Comparison of ENCODE assay signal across 8 cellular contexts in the genomic region with DNA sequence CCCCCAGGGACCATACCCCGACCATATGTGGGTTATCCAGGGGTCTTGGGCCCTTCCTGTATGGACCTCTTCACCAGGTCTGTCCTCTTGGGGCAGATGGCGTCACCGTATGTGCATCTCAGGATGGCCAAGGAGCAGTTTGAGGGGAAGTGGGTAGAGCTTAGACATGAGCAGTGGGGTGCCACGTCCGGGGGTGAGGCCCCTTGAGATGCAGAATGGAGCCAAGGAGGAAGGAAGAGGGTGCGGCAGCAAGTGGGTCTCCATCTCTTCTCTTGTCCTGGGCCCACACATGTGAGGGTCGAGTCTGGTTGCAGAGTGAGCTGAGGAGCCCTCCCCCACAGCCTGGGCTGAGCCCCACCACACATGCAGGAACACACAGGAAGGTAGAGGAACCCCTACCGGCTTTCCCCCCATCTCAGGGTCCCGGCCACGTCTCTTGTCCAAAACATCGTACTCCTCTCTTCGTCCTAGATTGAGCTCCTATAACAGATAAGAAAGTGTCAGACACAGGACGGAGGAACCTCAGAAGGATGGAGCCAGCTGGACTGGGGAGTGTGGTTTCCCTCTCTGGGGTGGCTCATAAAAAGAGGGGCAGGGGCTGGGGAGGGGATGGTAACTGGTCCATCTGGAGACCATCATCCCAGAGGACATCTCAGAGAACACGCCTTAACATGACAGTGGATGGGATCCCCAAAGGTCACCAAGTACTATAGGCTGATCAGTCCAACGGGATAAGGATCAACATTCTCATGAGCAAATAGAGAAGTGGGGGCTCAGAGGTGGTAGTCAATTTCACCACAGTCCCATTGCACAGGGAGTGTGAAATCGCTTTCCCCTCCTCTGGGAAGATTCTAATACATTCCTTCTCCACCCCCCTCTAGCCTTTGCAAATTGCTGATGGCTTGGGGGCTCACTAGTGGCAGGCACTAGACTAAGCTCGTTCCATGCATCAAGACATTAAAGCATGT.
A peak's percentile ranks its signal among the peaks of the same experiment; 100 is the strongest.
DNase-seq lines count a peak whose midpoint lies in the region; ATAC-seq, FAIRE-seq and TF ChIP-seq lines count a peak whose summit lies in the region.

No MANE protein-coding gene starts in this region.

- no peaks in the 10 kb centered on the region for H3K9me3 ChIP-seq in CD8-positive, alpha-beta T cell (ENCODE audit: low read length)
- no peaks in the 10 kb centered on the region for H3K9me3 ChIP-seq in Karpas-422 (ENCODE audit: low read length)
- H3K9me3 ChIP-seq in GM12878 (replicated peaks; ENCODE audit: control insufficient read depth, insufficient read depth, low read length) = no peaks in the 10 kb centered on the region; the same call in 2 of the 3 replicates
- no peaks in the 10 kb centered on the region for H3K9me3 ChIP-seq in naive thymus-derived CD4-positive, alpha-beta T cell (ENCODE audit: control insufficient read depth in 2 of 3, low read length in 3 of 3)
- H3K9me3 ChIP-seq in kidney (ENCODE audit: control insufficient read depth in 1 of 2, low read length in 2 of 2) = no peaks in the 10 kb centered on the region

- H3K9me3 Mint-ChIP-seq in CD8-positive, alpha-beta T cell = no peaks in the 10 kb centered on the region
- H3K9me3 Mint-ChIP-seq in naive thymus-derived CD4-positive, alpha-beta T cell = no peaks in the 10 kb centered on the region

- H4K20me1 ChIP-seq in Karpas-422 (ENCODE audit: insufficient read depth, low read depth, low read length) = no peaks in the 10 kb centered on the region
- no peaks in the 10 kb centered on the region for H4K20me1 ChIP-seq in GM12878 (ENCODE audit: control insufficient read depth, insufficient read depth)

- RAD21 ChIA-PET in GM12878 (lab: Charles Lee; ENCODE audit: unreplicated experiment) = interaction anchor here (0.6 to 2.0 kb wide), 8 partner anchors 13 to 377 kb away, joined by 3 to 10 read pairs (median 4); no protein-coding TSS in a partner anchor

- no TSS peak for BruUV-seq in GM12878 (replicated peaks; lab: Mats Ljungman, UMichigan)

- H3K9me2 ChIP-seq in Karpas-422 (replicated peaks; ENCODE audit: insufficient read depth, low read length) = no peaks in the 10 kb centered on the region

- no peak for TF ChIP-seq EP300 in GM12878 (IDR thresholded peaks at IDR 0.05; ENCODE audit: borderline replicate concordance in 1 of 2, control insufficient read depth in 1 of 2, low read depth in 2 of 2, low read length in 2 of 2)

- H3K79me2 ChIP-seq in Karpas-422 (ENCODE audit: low read length) (peaks cover 35% of the 10 kb centered on the region), GM12878 (ENCODE audit: control insufficient read depth, insufficient read depth, low read length) (no peaks in the 10 kb centered on the region)

- intact Hi-C loops in CD8-positive, alpha-beta T cell (cut with DNase I, micrococcal nuclease) = loop anchor here in 1 of 2 experiments (2.0 to 5.0 kb wide), 2 partner anchors 216 to 372 kb away; a partner anchor contains a TSS
- intact Hi-C loops in GM12878 (cut with micrococcal nuclease; ENCODE audit: unreplicated experiment) (no loop called here), kidney (cut with DNase I) (no loop called here)
- intact Hi-C loops in naive thymus-derived CD4-positive, alpha-beta T cell (cut with micrococcal nuclease) = loop anchor here in 1 of 2 donors (1.0 kb wide), 1 partner anchor 9 kb away; no protein-coding TSS in a partner anchor

- peak; percentile 30 for ATAC-seq in CD8-positive, alpha-beta T cell
- ATAC-seq in GM12878 = no peak
- peak; percentile 10 for ATAC-seq in naive thymus-derived CD4-positive, alpha-beta T cell

- peak overlapping the region; percentile 30 for H3K27ac ChIP-seq in CD8-positive, alpha-beta T cell (ENCODE audit: low read depth, low read length)
- H3K27ac ChIP-seq in Karpas-422 (ENCODE audit: low read length) (peak overlapping the region; percentile 91), GM12878 (ENCODE audit: control insufficient read depth, insufficient read depth) (no peak overlapping the region), kidney (ENCODE audit: low read depth in 2 of 2, low read length in 2 of 2) (no peak overlapping the region)
- peak overlapping the region; percentile 57 for H3K27ac ChIP-seq in naive thymus-derived CD4-positive, alpha-beta T cell (ENCODE audit: low read depth, low read length)

- no peaks in the 10 kb centered on the region for H3K27me3 Mint-ChIP-seq in CD8-positive, alpha-beta T cell (ENCODE audit: low read depth)
- H3K27me3 Mint-ChIP-seq in naive thymus-derived CD4-positive, alpha-beta T cell = no peaks in the 10 kb centered on the region

- H3K4me3 ChIP-seq in CD8-positive, alpha-beta T cell (ENCODE audit: low read depth, low read length) = peak overlapping the region; percentile 4
- peak overlapping the region; percentile 78 for H3K4me3 ChIP-seq in Karpas-422 (ENCODE audit: low read length)
- H3K4me3 ChIP-seq in GM12878 = peak overlapping the region; percentile 42; the same call in 1 of the 2 replicates
- H3K4me3 ChIP-seq in naive thymus-derived CD4-positive, alpha-beta T cell (ENCODE audit: low read length) = no peak overlapping the region
- H3K4me3 ChIP-seq in kidney (ENCODE audit: low read length in 2 of 2) = no peak overlapping the region

- TF ChIP-seq CTCF in CD8-positive, alpha-beta T cell (IDR thresholded peaks at IDR 0.05) = no peak
- TF ChIP-seq CTCF in GM12878 (IDR thresholded peaks at IDR 0.05 in 2 of 3, conservative IDR thresholded peaks at IDR 0.05 in 1 of 3; ENCODE audit: control insufficient read depth in 2 of 3, extremely low read depth in 1 of 3, insufficient read depth in 1 of 3, low read depth in 3 of 3, low read length in 3 of 3) = no peak
- TF ChIP-seq CTCF in kidney (IDR thresholded peaks at IDR 0.05; ENCODE audit: borderline replicate concordance, extremely low read depth, insufficient read depth) = no peak

- peak overlapping the region; percentile 96 for H3K27ac Mint-ChIP-seq in CD8-positive, alpha-beta T cell
- H3K27ac Mint-ChIP-seq in naive thymus-derived CD4-positive, alpha-beta T cell = peak overlapping the region; percentile 83 to 96 (median 92)

- H3K4me1 ChIP-seq in CD8-positive, alpha-beta T cell (ENCODE audit: insufficient read depth, low read length) = peaks cover 86% of the 10 kb centered on the region
- H3K4me1 ChIP-seq in Karpas-422 (ENCODE audit: low read length) = peaks cover 68% of the 10 kb centered on the region
- peaks cover 8% of the 10 kb centered on the region for H3K4me1 ChIP-seq in GM12878 (ENCODE audit: control insufficient read depth, insufficient read depth, low read length)
- H3K4me1 ChIP-seq in naive thymus-derived CD4-positive, alpha-beta T cell (ENCODE audit: control insufficient read depth in 2 of 2, insufficient read depth in 2 of 2, low read length in 2 of 2) = peaks cover 42 to 79% of the 10 kb centered on the region in 2 donors
- H3K4me1 ChIP-seq in kidney (ENCODE audit: control insufficient read depth in 1 of 2, insufficient read depth in 1 of 2, low read depth in 1 of 2, low read length in 2 of 2) = peaks cover 0 to 7% of the 10 kb centered on the region in 2 donors

- no peaks in the 10 kb centered on the region for H3K27me3 ChIP-seq in CD8-positive, alpha-beta T cell (ENCODE audit: insufficient read depth, low read length)
- H3K27me3 ChIP-seq in Karpas-422 (ENCODE audit: low read length) = no peaks in the 10 kb centered on the region
- H3K27me3 ChIP-seq in GM12878 (replicated peaks in 1 of 2; ENCODE audit: control insufficient read depth in 2 of 2, insufficient read depth in 2 of 2, low read length in 1 of 2) = peaks cover 0 to 3% of the 10 kb centered on the region in 2 experiments; a peak in 1 of 4 replicates
- no peaks in the 10 kb centered on the region for H3K27me3 ChIP-seq in naive thymus-derived CD4-positive, alpha-beta T cell (ENCODE audit: control insufficient read depth in 2 of 2, insufficient read depth in 2 of 2, low read length in 2 of 2)

- H3K36me3 Mint-ChIP-seq in CD8-positive, alpha-beta T cell = peaks cover 88% of the 10 kb centered on the region
- H3K36me3 Mint-ChIP-seq in naive thymus-derived CD4-positive, alpha-beta T cell = peaks cover 7 to 38% (median 32%) of the 10 kb centered on the region in 5 donors

- no peak for FAIRE-seq in GM12878 (lab: Jason Lieb, UNC)
- FAIRE-seq in kidney (lab: Jason Lieb, UNC) = no peak

- H3K9ac ChIP-seq in Karpas-422 (ENCODE audit: low read length) = peak overlapping the region; percentile 84
- no peak overlapping the region for H3K9ac ChIP-seq in GM12878 (ENCODE audit: control insufficient read depth, insufficient read depth, low read length)
- no peak overlapping the region for H3K9ac ChIP-seq in kidney (ENCODE audit: low read length in 2 of 2)

- POLR2A ChIA-PET in CD8-positive, alpha-beta T cell (lab: Charles Lee) = interaction anchor here (0.5 to 6.5 kb wide), 14 partner anchors 8 to 219 kb away, joined by 3 to 51 read pairs (median 3); a partner anchor contains a TSS
- POLR2A ChIA-PET in GM12878 (lab: Charles Lee) = no interaction called here
- POLR2A ChIA-PET in naive thymus-derived CD4-positive, alpha-beta T cell (lab: Charles Lee) = interaction anchor here (0.6 to 11.9 kb wide), 19 partner anchors 9 to 95 kb away, joined by 3 to 281 read pairs (median 4); a partner anchor contains a TSS

- H3K4me1 Mint-ChIP-seq in CD8-positive, alpha-beta T cell (ENCODE audit: low read depth) = peaks cover 91% of the 10 kb centered on the region
- peaks cover 47 to 91% (median 88%) of the 10 kb centered on the region in 7 donors for H3K4me1 Mint-ChIP-seq in naive thymus-derived CD4-positive, alpha-beta T cell

- DNase-seq in CD8-positive, alpha-beta T cell = peak in 4 of 7 experiments; percentile 41 to 77 (median 48)
- DNase-seq in Karpas-422 = peak; percentile 81
- no peak for DNase-seq in GM12878 (ENCODE audit: low read depth, low spot score)
- peak in 4 of 9 donors; percentile 43 to 50 (median 49) for DNase-seq in naive thymus-derived CD4-positive, alpha-beta T cell
- no peak for DNase-seq in NCI-H2107 treated with DMSO at 0.1 percent for 48 hours (lab: John Stamatoyannopoulos, UW; ENCODE audit: unreplicated experiment)
- no peak for DNase-seq in NCI-H345 (lab: John Stamatoyannopoulos, UW)
- DNase-seq in NAMALWA (ENCODE audit: low spot score) = no peak
- DNase-seq in kidney = no peak

- H3K4me2 ChIP-seq in Karpas-422 (ENCODE audit: low read depth, low read length, poor library complexity, severe bottlenecking) (peak overlapping the region; percentile 95), GM12878 (ENCODE audit: control insufficient read depth, insufficient read depth) (peak overlapping the region; percentile 95)

- peak overlapping the region; percentile 82 for H3K4me3 Mint-ChIP-seq in CD8-positive, alpha-beta T cell
- H3K4me3 Mint-ChIP-seq in naive thymus-derived CD4-positive, alpha-beta T cell = peak overlapping the region; percentile 50 to 86 (median 76)

- 32% methylated on average over 17 of the region's 17 CpGs for WGBS in GM12878 (ENCODE audit: insufficient coverage, insufficient replicate concordance, low lambda C conversion rate, missing lambda C conversion rate)

- CTCF ChIA-PET in CD8-positive, alpha-beta T cell (lab: Charles Lee) = interaction anchor here (0.9 to 4.0 kb wide), 10 partner anchors 9 to 102 kb away, joined by 3 to 16 read pairs (median 8); a partner anchor contains a TSS
- CTCF ChIA-PET in GM12878 (lab: Yijun Ruan, JAX) = interaction anchor here (0.6 to 2.8 kb wide), 11 partner anchors 12 to 388 kb away, joined by 3 to 19 read pairs (median 3); a partner anchor contains a TSS
- CTCF ChIA-PET in naive thymus-derived CD4-positive, alpha-beta T cell (lab: Charles Lee) = interaction anchor here (0.8 to 2.6 kb wide), 14 partner anchors 9 to 169 kb away, joined by 3 to 19 read pairs (median 4); a partner anchor contains a TSS

- no peak for TF ChIP-seq RAD21 in GM12878 (IDR thresholded peaks at IDR 0.05; ENCODE audit: insufficient read depth, low read depth, low read length)

- in situ Hi-C loops in GM12878 (cut with MboI) = no loop called here

- SMC1A ChIA-PET in GM12878 (lab: Charles Lee; ENCODE audit: uncharacterized antibody, unreplicated experiment) = interaction anchor here (0.6 to 2.3 kb wide), 8 partner anchors 9 to 531 kb away, joined by 3 to 12 read pairs (median 4); no protein-coding TSS in a partner anchor

- peaks cover 35% of the 10 kb centered on the region for H3K36me3 ChIP-seq in CD8-positive, alpha-beta T cell (ENCODE audit: insufficient read depth, low read length)
- H3K36me3 ChIP-seq in Karpas-422 (ENCODE audit: insufficient read depth, low read length) (peaks cover 29% of the 10 kb centered on the region), GM12878 (ENCODE audit: control insufficient read depth in 2 of 2, insufficient read depth in 2 of 2, low read length in 1 of 2) (no peaks in the 10 kb centered on the region), kidney (ENCODE audit: control insufficient read depth in 1 of 2, insufficient read depth in 2 of 2, low read length in 2 of 2) (no peaks in the 10 kb centered on the region)
- peaks cover 14 to 78% (median 25%) of the 10 kb centered on the region in 3 experiments for H3K36me3 ChIP-seq in naive thymus-derived CD4-positive, alpha-beta T cell (ENCODE audit: control insufficient read depth in 2 of 3, insufficient read depth in 3 of 3, low read length in 3 of 3)

- H2AFZ ChIP-seq in Karpas-422 (ENCODE audit: low read length) (peak overlapping the region; percentile 59; the same call in 1 of the 2 replicates), GM12878 (ENCODE audit: control insufficient read depth, low read depth, low read length) (peak overlapping the region; percentile 82)

- TF ChIP-seq POLR2A in GM12878 (IDR thresholded peaks at IDR 0.05; ENCODE audit: low read depth, low read length) = no peak

Comparison
In these comparisons a context has a peak if more than half of its experiments do, and no peak if none do; other contexts are left out.
1. DNase-seq: peak in CD8-positive, alpha-beta T cell (4 of 7) and Karpas-422 (single experiment); none in GM12878 (single experiment), NCI-H2107 treated with DMSO at 0.1 percent for 48 hours (single experiment), NCI-H345 (single experiment), NAMALWA (single experiment) and kidney (single experiment).
2. H3K27ac ChIP-seq: peak in CD8-positive, alpha-beta T cell (single experiment), Karpas-422 (single experiment) and naive thymus-derived CD4-positive, alpha-beta T cell (single experiment); none in GM12878 (single experiment) and kidney (0 of 2).
3. H3K4me3 ChIP-seq: peak in CD8-positive, alpha-beta T cell (single experiment), Karpas-422 (single experiment) and GM12878 (single experiment); none in naive thymus-derived CD4-positive, alpha-beta T cell (single experiment) and kidney (0 of 2).